ENCODE assay signal across 12 cellular contexts in genomic region chr15:85000189-85000864, GRCh38. TPM values are rescaled to one million over a fixed set of nuclear protein-coding genes. Genes with fewer than 3 reads are reported as not detected.
DNase-seq lines count a peak whose midpoint lies in the region; ATAC-seq, FAIRE-seq and TF ChIP-seq lines count a peak whose summit lies in the region.
"Had no signal": no experiment of that assay in that cellular context is flagged by ENCODE, and none has a peak within 500 bp of the region (broad histone marks: within the 10 kb centered on the region; RNA-seq: fewer than 3 reads in every experiment).

No MANE protein-coding gene starts in this region.

- H3K79me2 ChIP-seq in KMS-11 (ENCODE audit: insufficient read depth, low read depth) = peaks cover 10% of the 10 kb centered on the region; the same call in 1 of the 2 replicates
- peaks cover 89% of the 10 kb centered on the region for H3K79me2 ChIP-seq in HepG2 (ENCODE audit: insufficient read depth, low read length)

- H3K4me3 Mint-ChIP-seq in endothelial cell (ENCODE audit: unreplicated experiment) = no peak overlapping the region
- H3K4me3 Mint-ChIP-seq: activated CD4-positive, alpha-beta T cell treated with anti-CD3 and anti-CD28 coated beads, Interleukin-2, amount 10 ng/mL, durations not matched to agents 24 days and 14 days; activated naive CD8-positive, alpha-beta T cell; activated T-cell treated with anti-CD3 and anti-CD28 coated beads, Interleukin-2, amount 50 U/mL, for 24 hours had no signal

- H3K4me3 ChIP-seq in KMS-11 (IDR thresholded peaks at IDR 0.05; ENCODE audit: insufficient read depth, low read depth, low read length) (no peak overlapping the region), HepG2 (replicated peaks in 1 of 3; ENCODE audit: insufficient read depth in 1 of 3, low read depth in 2 of 3, low read length in 3 of 3) (no peak overlapping the region), transverse colon (no peak overlapping the region), suprapubic skin (no peak overlapping the region)
- H3K4me3 ChIP-seq: coronary artery had no signal

- H3K9me3 ChIP-seq in HepG2 (ENCODE audit: low read length) = no peaks in the 10 kb centered on the region
- H3K9me3 ChIP-seq in transverse colon = no peaks in the 10 kb centered on the region
- no peaks in the 10 kb centered on the region for H3K9me3 ChIP-seq in suprapubic skin

- no TSS peak for BruUV-seq in HepG2 (replicated peaks; lab: Mats Ljungman, UMichigan)

- H3K9ac ChIP-seq in KMS-11 = no peak overlapping the region
- no peak overlapping the region for H3K9ac ChIP-seq in HepG2 (ENCODE audit: insufficient read depth, low read depth, low read length)

- peak overlapping the region; percentile 8; the same call in 1 of the 2 replicates for H3K27ac ChIP-seq in KMS-11
- peak overlapping the region; percentile 15 for H3K27ac ChIP-seq in HepG2 (ENCODE audit: extremely low read length, insufficient read depth, low read length)
- peak overlapping the region; percentile 47 to 67 (median 53) for H3K27ac ChIP-seq in transverse colon
- H3K27ac ChIP-seq in suprapubic skin = no peak overlapping the region

- H3K36me3 ChIP-seq in KMS-11 (ENCODE audit: insufficient read depth) (no peaks in the 10 kb centered on the region), HepG2 (replicated peaks in 1 of 2; ENCODE audit: control insufficient read depth in 1 of 2, insufficient read depth in 2 of 2, low read length in 2 of 2) (peaks cover 0 to 4% of the 10 kb centered on the region in 2 experiments; a peak in 1 of 5 replicates), transverse colon (no peaks in the 10 kb centered on the region), suprapubic skin (no peaks in the 10 kb centered on the region)

- H3K27me3 ChIP-seq in KMS-11 (ENCODE audit: insufficient read depth, low read depth) = no peaks in the 10 kb centered on the region
- no peaks in the 10 kb centered on the region for H3K27me3 ChIP-seq in HepG2 (ENCODE audit: control insufficient read depth in 1 of 2, insufficient read depth in 2 of 2, low read length in 2 of 2)
- H3K27me3 ChIP-seq in transverse colon = no peaks in the 10 kb centered on the region
- no peaks in the 10 kb centered on the region for H3K27me3 ChIP-seq in suprapubic skin

- intact Hi-C loops in HepG2 (cut with micrococcal nuclease; ENCODE audit: unreplicated experiment) = no loop called here
- intact Hi-C loops in transverse colon (cut with DNase I; ENCODE audit: low total_unique reads) = no loop called here

- no peak overlapping the region for H2AFZ ChIP-seq in KMS-11 (ENCODE audit: low read depth)
- H2AFZ ChIP-seq in HepG2 (ENCODE audit: low read length) = no peak overlapping the region

- in situ Hi-C loops in HepG2 (cut with HindIII; ENCODE audit: extremely low pct_ligation_motif_present, low pct_unique_long_range_greater_than_20kb) (no loop called here), transverse colon (cut with MboI; ENCODE audit: low pct_ligation_motif_present in 1 of 4, low pct_unique_long_range_greater_than_20kb in 1 of 4, low sequenced_read_pairs in 3 of 4) (no loop called here)

- CTCF ChIA-PET in HepG2 (lab: Yijun Ruan, JAX; ENCODE audit: low intra/inter-chr PET ratio, low total read pairs) = no interaction called here

- FAIRE-seq in HepG2 (lab: Jason Lieb, UNC) = no peak

- peak overlapping the region; percentile 48 for H3K27ac Mint-ChIP-seq in endothelial cell (ENCODE audit: unreplicated experiment)
- H3K27ac Mint-ChIP-seq: activated naive CD8-positive, alpha-beta T cell; activated T-cell treated with anti-CD3 and anti-CD28 coated beads, Interleukin-2, amount 50 U/mL, for 24 hours had no signal

- H3K27me3 Mint-ChIP-seq in endothelial cell (ENCODE audit: unreplicated experiment) = peaks cover 4% of the 10 kb centered on the region
- H3K27me3 Mint-ChIP-seq: activated CD4-positive, alpha-beta T cell treated with anti-CD3 and anti-CD28 coated beads, Interleukin-2, amount 10 ng/mL, durations not matched to agents 24 days and 14 days; activated naive CD8-positive, alpha-beta T cell; activated T-cell treated with anti-CD3 and anti-CD28 coated beads, Interleukin-2, amount 50 U/mL, for 24 hours had no signal

- TF ChIP-seq RAD21 in HepG2 (CRISPR knock-in tag; IDR thresholded peaks at IDR 0.05) = no peak

- peaks cover 13% of the 10 kb centered on the region for H3K4me1 Mint-ChIP-seq in endothelial cell (ENCODE audit: unreplicated experiment)

- peak; percentile 43 for ATAC-seq in HepG2

- POLR2A ChIA-PET in HepG2 (lab: Yijun Ruan, JAX) = interaction anchor here (2.0 kb wide), 1 partner anchor 19 kb away, joined by 5 read pairs; no protein-coding TSS in a partner anchor

- H3K9me3 Mint-ChIP-seq in endothelial cell (ENCODE audit: unreplicated experiment) = no peaks in the 10 kb centered on the region
- H3K9me3 Mint-ChIP-seq: activated CD4-positive, alpha-beta T cell treated with anti-CD3 and anti-CD28 coated beads, Interleukin-2, amount 10 ng/mL, durations not matched to agents 24 days and 14 days; activated T-cell treated with anti-CD3 and anti-CD28 coated beads, Interleukin-2, amount 50 U/mL, for 24 hours had no signal

- TF ChIP-seq POLR2A in HepG2 (IDR thresholded peaks at IDR 0.05; ENCODE audit: insufficient read depth in 1 of 2, low read depth in 2 of 2, low read length in 2 of 2) (no peak), transverse colon (IDR thresholded peaks at IDR 0.05) (no peak), suprapubic skin (IDR thresholded peaks at IDR 0.05) (no peak)

- DNase-seq in endothelial cell (ENCODE audit: low spot score) (no peak), HepG2 (ENCODE audit: low spot score) (no peak), transverse colon (no peak), suprapubic skin (ENCODE audit: low spot score in 2 of 2) (no peak), midbrain (lab: John Stamatoyannopoulos, UW) (no peak)
- DNase-seq in activated CD4-positive, alpha-beta T cell treated with anti-CD3 and anti-CD28 coated beads, Interleukin-2, amount 50 U/mL, for 4 hours = no peak
- DNase-seq: activated CD4-positive, alpha-beta T cell treated with anti-CD3 and anti-CD28 coated beads, Interleukin-2, amount 10 ng/mL, durations not matched to agents 24 days and 14 days; activated T-cell treated with anti-CD3 and anti-CD28 coated beads, Interleukin-2, amount 50 U/mL, for 24 hours; SHP77 had no signal

- H3K4me2 ChIP-seq in KMS-11 (peak overlapping the region; percentile 27; the same call in 1 of the 2 replicates), HepG2 (ENCODE audit: low read depth, low read length) (peak overlapping the region; percentile 2; the same call in 1 of the 2 replicates)

- peaks cover 76% of the 10 kb centered on the region for H3K4me1 ChIP-seq in KMS-11 (ENCODE audit: low read depth, poor library complexity, severe bottlenecking)
- peaks cover 34% of the 10 kb centered on the region for H3K4me1 ChIP-seq in HepG2 (ENCODE audit: insufficient read depth, low read length)
- H3K4me1 ChIP-seq in transverse colon = peaks cover 6 to 64% (median 23%) of the 10 kb centered on the region in 4 donors
- peaks cover 9% of the 10 kb centered on the region for H3K4me1 ChIP-seq in suprapubic skin

- no peaks in the 10 kb centered on the region for H4K20me1 ChIP-seq in KMS-11 (ENCODE audit: insufficient read depth)
- H4K20me1 ChIP-seq in HepG2 (ENCODE audit: insufficient read depth, low read length) = peaks cover 5% of the 10 kb centered on the region

- H3K36me3 Mint-ChIP-seq in endothelial cell (ENCODE audit: low read depth, unreplicated experiment) = no peaks in the 10 kb centered on the region

- TF ChIP-seq CTCF in KMS-11 (conservative IDR thresholded peaks at IDR 0.05; ENCODE audit: low read depth, low read length) (no peak), endothelial cell (IDR thresholded peaks at IDR 0.05; ENCODE audit: unreplicated experiment) (no peak), HepG2 (CRISPR knock-in tag; IDR thresholded peaks at IDR 0.05) (no peak), transverse colon (IDR thresholded peaks at IDR 0.05) (no peak), suprapubic skin (IDR thresholded peaks at IDR 0.05) (no peak)

- TF ChIP-seq EP300 in HepG2 (IDR thresholded peaks at IDR 0.05; ENCODE audit: low read depth in 2 of 2, low read length in 2 of 2) (no peak), HepG2 (CRISPR knock-in tag; IDR thresholded peaks at IDR 0.05; ENCODE audit: borderline replicate concordance) (no peak), transverse colon (IDR thresholded peaks at IDR 0.05; ENCODE audit: low read depth) (no peak), suprapubic skin (IDR thresholded peaks at IDR 0.05) (no peak)

TF ChIP-seq in HepG2, 621 proteins besides CTCF, POLR2A, EP300 and RAD21 (continues in another document):
- TF ChIP-seq ZNF580 (CRISPR knock-in tag; IDR thresholded peaks at IDR 0.05; ENCODE audit: borderline replicate concordance, low read depth) (no peak), ZNF607 (CRISPR knock-in tag; IDR thresholded peaks at IDR 0.05; ENCODE audit: borderline replicate concordance) (no peak)

RNA-seq across cellular contexts. Expression of gene PDE8A, which starts 18.7 kb away (rescaled TPM):
- 43.4 TPM for total RNA-seq in endothelial cell (ENCODE audit: unreplicated experiment)
- total RNA-seq in HepG2 (2016; rRNA removed; fragmentation: Illumina TruSeq; extraction: Trizol) = 24.2 and 26.3 TPM in 2 replicates
- 46.8 and 50.2 TPM in 2 replicates for total RNA-seq in HepG2 (2016; cell fraction: cytosol; rRNA removed; fragmentation: Illumina TruSeq; extraction: Trizol; ENCODE audit: low read depth)
- total RNA-seq in HepG2 (2016; cell fraction: insoluble cytoplasmic fraction; rRNA removed; fragmentation: Illumina TruSeq; extraction: Trizol) = 22.6 and 26.8 TPM in 2 replicates
- 33.9 and 39.4 TPM in 2 replicates for total RNA-seq in HepG2 (2016; cell fraction: membrane; rRNA removed; fragmentation: Illumina TruSeq; extraction: Trizol)
- 46.0 and 49.4 TPM in 2 replicates for total RNA-seq in HepG2 (2016; cell fraction: nucleus; rRNA removed; fragmentation: Illumina TruSeq; extraction: Trizol)
- polyA plus RNA-seq in HepG2 (2011; rRNA removed) = 41.2 and 48.5 TPM in 2 replicates
- polyA plus RNA-seq in HepG2 (2011; cell fraction: cytosol; rRNA removed) = 18.2 and 27.4 TPM in 2 replicates
- polyA plus RNA-seq in HepG2 (2011; cell fraction: nucleus; rRNA removed) = 67.4 and 75.3 TPM in 2 replicates
- polyA plus RNA-seq in HepG2 (2012) = 25.2 and 25.7 TPM in 2 replicates
- polyA plus RNA-seq in HepG2 (2016; cell fraction: cytosol; fragmentation: Illumina TruSeq; extraction: Trizol; ENCODE audit: low read depth) = 4.8 and 5.1 TPM in 2 replicates
- 22.3 and 24.1 TPM in 2 replicates for polyA plus RNA-seq in HepG2 (2016; cell fraction: insoluble cytoplasmic fraction; fragmentation: Illumina TruSeq; extraction: Trizol; ENCODE audit: low read depth)
- 14.2 and 15.0 TPM in 2 replicates for polyA plus RNA-seq in HepG2 (2016; cell fraction: membrane; fragmentation: Illumina TruSeq; extraction: Trizol; ENCODE audit: low read depth)
- 82.8 and 84.3 TPM in 2 replicates for polyA plus RNA-seq in HepG2 (2016; cell fraction: nucleus; fragmentation: Illumina TruSeq; extraction: Trizol; ENCODE audit: insufficient read depth, low read depth)
- 27.2 and 64.4 TPM in 2 replicates for polyA minus RNA-seq in HepG2 (2011; rRNA and poly(A)+ RNA removed; ENCODE audit: low replicate concordance)
- polyA minus RNA-seq in HepG2 (2011; cell fraction: cytosol; rRNA and poly(A)+ RNA removed) = 24.8 and 25.2 TPM in 2 replicates
- 124 and 137 TPM in 2 replicates for polyA minus RNA-seq in HepG2 (2011; cell fraction: nucleus; rRNA and poly(A)+ RNA removed)
- 100 to 1,000 TPM; 115 to 188 (median 165) TPM for total RNA-seq in transverse colon
- total RNA-seq in suprapubic skin = 10 to 100 TPM; 15.3 to 48.5 (median 19.0) TPM
